In the genomic region with DNA sequence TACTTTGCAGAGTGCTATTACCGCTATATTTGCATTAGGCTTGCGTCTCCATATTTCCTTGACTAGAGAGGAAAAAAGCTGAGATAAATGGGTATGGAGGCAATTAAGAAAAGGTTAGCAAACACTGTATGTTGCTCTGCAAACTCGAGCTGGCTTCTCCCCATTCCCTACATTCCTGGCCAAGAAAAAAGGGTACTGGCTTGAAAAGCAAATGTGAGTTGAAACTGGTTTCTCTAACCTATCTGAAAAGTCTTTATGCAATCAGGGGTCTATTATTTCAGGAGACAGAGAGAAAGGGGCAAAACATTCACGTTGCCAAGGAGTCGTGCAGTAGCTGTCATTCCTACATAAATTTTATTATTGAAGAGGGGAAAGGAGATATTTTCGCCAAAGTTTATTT, we compare ENCODE assay signal across 11 cellular contexts. TPM values are rescaled to one million over a fixed set of nuclear protein-coding genes. Genes with fewer than 3 reads are reported as not detected.
DNase-seq lines count a peak whose midpoint lies in the region; ATAC-seq and TF ChIP-seq lines count a peak whose summit lies in the region.
"Had no signal": no experiment of that assay in that cellular context is flagged by ENCODE, and none has a peak within 500 bp of the region (broad histone marks: within the 10 kb centered on the region; RNA-seq: fewer than 3 reads in every experiment).

No MANE protein-coding gene starts in this region.

- H3K4me3 Mint-ChIP-seq in neural crest cell = peak overlapping the region; percentile 95

- intact Hi-C loops in left cardiac atrium (cut with DNase I) = no loop called here

- peak overlapping the region; percentile 81 to 85 for H3K27ac ChIP-seq in right atrium auricular region
- H3K27ac ChIP-seq: neutrophil had no signal

- TF ChIP-seq CTCF in right atrium auricular region (IDR thresholded peaks at IDR 0.05) (no peak), neural crest cell (conservative IDR thresholded peaks at IDR 0.05) (no peak)

- H3K27me3 ChIP-seq in right atrium auricular region = no peaks in the 10 kb centered on the region

- H3K4me1 ChIP-seq in right atrium auricular region = peaks cover 0 to 4% of the 10 kb centered on the region in 2 donors
- H3K4me1 ChIP-seq: BE2C had no signal

- H3K9me3 Mint-ChIP-seq in neural crest cell = peaks cover 2% of the 10 kb centered on the region

- ATAC-seq in left cardiac atrium = no peak
- ATAC-seq in GM21529 (IDR thresholded peaks at IDR 0.05; ENCODE audit: unreplicated experiment) = no peak
- ATAC-seq in HG03442 (IDR thresholded peaks at IDR 0.05; ENCODE audit: unreplicated experiment) = no peak

- peaks cover 60% of the 10 kb centered on the region for H3K4me1 Mint-ChIP-seq in neural crest cell

- H3K9me3 ChIP-seq in right atrium auricular region = no peaks in the 10 kb centered on the region
- H3K9me3 ChIP-seq: BE2C, neutrophil had no signal

- H3K36me3 ChIP-seq in right atrium auricular region = no peaks in the 10 kb centered on the region
- H3K36me3 ChIP-seq: BE2C, neutrophil had no signal

- DNase-seq in right atrium auricular region (ENCODE audit: low spot score) = no peak
- DNase-seq in left cardiac atrium = no peak
- peak; percentile 40 for DNase-seq in fibroblast of peridontal ligament (ENCODE audit: extremely low read depth)
- no peak for DNase-seq in neural crest cell (ENCODE audit: low read depth, low spot score)
- DNase-seq in iPS-NIHi11 (ENCODE audit: low spot score) = no peak
- no peak for DNase-seq in activated CD4-positive, alpha-beta T cell treated with anti-CD3 and anti-CD28 coated beads, Interleukin-2, amount 50 U/mL, for 1 hour
- DNase-seq: activated effector memory CD4-positive, alpha-beta T cell treated with anti-CD3 and anti-CD28 coated beads, Interleukin-2, amount 50 U/mL, for 16 hours; BE2C had no signal

- peak overlapping the region; percentile 96 for H3K27ac Mint-ChIP-seq in neural crest cell (ENCODE audit: unreplicated experiment)

- peak overlapping the region; percentile 68 to 69 for H3K4me3 ChIP-seq in right atrium auricular region

- peaks cover 17% of the 10 kb centered on the region for H3K27me3 Mint-ChIP-seq in neural crest cell (ENCODE audit: low read depth)

- peaks cover 6% of the 10 kb centered on the region for H3K36me3 Mint-ChIP-seq in neural crest cell (ENCODE audit: low read depth)

RNA-seq across cellular contexts. Expression of a gene that starts 2.1 kb away (rescaled TPM):
- total RNA-seq in right atrium auricular region (10 to 100 TPM; 43.8 to 59.3 TPM), left cardiac atrium (10 to 100 TPM; 28.3 to 33.3 TPM), neural crest cell (42.0 and 45.4 TPM in 2 replicates)
